ENCODE assay signal across 19 cellular contexts in the genomic region with DNA sequence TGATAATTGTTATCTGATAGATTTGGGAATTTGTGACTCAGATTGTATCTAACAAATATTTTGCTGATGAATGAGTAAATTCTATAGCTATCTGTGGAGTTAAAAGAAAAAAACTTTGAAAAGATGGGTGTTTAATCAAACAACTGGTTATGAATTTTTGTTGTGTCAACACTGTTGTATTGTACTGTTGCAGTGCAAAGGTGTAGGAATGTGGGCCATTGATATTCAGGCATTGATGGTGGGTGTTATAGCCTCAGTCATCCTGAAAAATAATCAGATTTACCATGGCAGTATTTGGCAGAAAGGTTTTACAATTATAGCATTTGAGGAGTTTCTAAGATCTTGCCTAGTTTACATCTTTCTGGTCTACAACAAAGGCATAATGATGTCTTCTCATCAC.
"Had no signal": no experiment of that assay in that cellular context is flagged by ENCODE, and none has a peak within 500 bp of the region (broad histone marks: within the 10 kb centered on the region; RNA-seq: fewer than 3 reads in every experiment).

No MANE protein-coding gene starts in this region.

- FAIRE-seq: endometrium, small intestine had no signal

- H3K27me3 ChIP-seq: colonic mucosa, hepatocyte, uterus had no signal

- DNase-seq: activated CD4-positive, alpha-beta T cell treated with anti-CD3 and anti-CD28 coated beads, Interleukin-2, amount 10 ng/mL, durations not matched to agents 24 days and 14 days; activated CD4-positive, CD25-positive, alpha-beta regulatory T cell; activated CD8-positive, alpha-beta memory T cell treated with anti-CD3 and anti-CD28 coated beads, Interleukin-2, amount 50 U/mL, for 4 hours; activated CD8-positive, alpha-beta T cell treated with anti-CD3 and anti-CD28 coated beads, Interleukin-2, amount 10 ng/mL, durations not matched to agents 7 days and 5 days; activated effector memory CD4-positive, alpha-beta T cell treated with anti-CD3 and anti-CD28 coated beads, Interleukin-2, amount 50 U/mL, for 16 hours; activated naive CD8-positive, alpha-beta T cell treated with anti-CD3 and anti-CD28 coated beads for 36 hours; activated T-cell treated with anti-CD3 and anti-CD28 coated beads, Interleukin-2, amount 50 U/mL, for 48 hours; amygdala; central memory CD4-positive, alpha-beta T cell; colonic mucosa; islet precursor cell; mucosa of descending colon; naive thymus-derived CD8-positive, alpha-beta T cell; right cardiac atrium; small intestine; stimulated activated naive CD8-positive, alpha-beta T cell treated with anti-CD3 and anti-CD28 coated beads, Interleukin-15, Interleukin-2, amounts not matched to agents 100 U/mL and 50 U/mL, for 24 hours; uterus had no signal

- H3K36me3 ChIP-seq: colonic mucosa, uterus had no signal

- H3K9me3 ChIP-seq: colonic mucosa, mucosa of descending colon, uterus had no signal

- H3K4me2 ChIP-seq: hepatocyte had no signal

- H2AFZ ChIP-seq: hepatocyte had no signal

- H3K4me1 ChIP-seq: uterus had no signal

- H3K27ac ChIP-seq: hepatocyte had no signal

- H3K4me3 ChIP-seq: colonic mucosa, hepatocyte, mucosa of descending colon, uterus had no signal
